ENCODE assay signal across 6 cellular contexts in the genomic region with DNA sequence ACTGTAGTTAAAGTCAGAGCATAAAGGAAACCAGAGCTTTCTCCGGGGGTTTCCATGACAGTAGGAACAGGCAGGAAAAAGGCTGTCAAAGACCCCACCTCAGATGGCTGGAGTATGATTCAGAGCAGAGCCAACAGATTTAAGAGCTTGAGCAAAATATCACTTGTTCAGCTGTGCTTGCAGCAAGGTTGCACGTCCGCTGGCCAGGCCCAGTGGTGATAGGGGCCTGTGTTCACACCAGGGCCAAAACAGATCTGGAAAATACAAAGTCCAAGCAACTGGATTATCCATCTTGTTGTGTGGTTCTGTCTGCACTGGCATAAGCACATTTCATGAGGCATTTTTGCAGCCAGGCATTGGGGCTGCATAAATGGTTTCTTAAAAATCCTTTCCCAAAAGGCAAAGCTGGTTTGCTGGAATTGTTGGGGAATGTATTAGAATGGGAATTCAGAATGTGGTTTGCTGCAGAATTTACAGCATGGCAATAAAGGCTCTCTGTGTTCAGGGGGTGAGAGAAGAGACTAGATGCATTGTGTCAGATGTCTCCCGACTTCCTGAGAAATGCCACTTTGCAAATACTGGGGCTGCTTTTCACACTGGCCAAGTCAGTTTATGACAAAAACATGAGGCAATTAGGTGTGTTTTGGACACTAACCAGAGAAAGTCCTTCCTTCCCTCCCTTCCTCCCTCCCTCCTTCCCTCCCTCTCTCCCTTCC. TPM values are rescaled to one million over a fixed set of nuclear protein-coding genes. Genes with fewer than 3 reads are reported as not detected.
"Had no signal": no experiment of that assay in that cellular context is flagged by ENCODE, and none has a peak within 500 bp of the region (broad histone marks: within the 10 kb centered on the region; RNA-seq: fewer than 3 reads in every experiment).

No MANE protein-coding gene starts in this region.

RNA-seq across cellular contexts. Expression of a gene that starts 36.5 kb away (rescaled TPM):
- total RNA-seq: activated naive CD4-positive, alpha-beta T cell treated with anti-CD3 and anti-CD28 coated beads, Interleukin-2, amount 50 U/mL, for 72 hours; fibroblast of lung; fibroblast of villous mesenchyme; mammary epithelial cell; myocyte; osteocyte had no signal
- polyA plus RNA-seq: fibroblast of lung, mammary epithelial cell had no signal

RNA-seq across cellular contexts. Expression of a gene that starts 44.8 kb away (rescaled TPM):
- total RNA-seq: fibroblast of lung, fibroblast of villous mesenchyme, mammary epithelial cell, myocyte, osteocyte had no signal
- polyA plus RNA-seq: fibroblast of lung, mammary epithelial cell had no signal
